13 cellular contexts compared by ENCODE assay signal in the genomic region with DNA sequence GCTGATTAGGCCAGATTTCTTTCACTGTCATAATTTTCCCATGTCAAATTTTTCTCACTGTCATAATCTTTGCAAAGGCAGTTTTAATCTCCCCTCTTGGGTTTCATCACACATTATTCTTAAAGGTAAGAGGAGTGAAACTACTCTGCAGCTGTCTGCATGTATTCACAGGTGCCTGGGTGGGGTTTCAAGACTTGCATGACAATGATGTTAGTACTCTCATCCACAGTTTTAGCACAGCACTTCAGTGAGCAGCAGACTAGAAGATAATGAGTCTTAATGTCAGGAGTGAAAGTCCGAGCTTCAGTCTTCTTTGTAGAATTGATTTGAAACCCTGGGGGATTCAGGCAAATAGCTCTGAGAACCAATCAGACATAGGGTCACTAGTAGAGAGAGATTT.
DNase-seq lines count a peak whose midpoint lies in the region; ATAC-seq and TF ChIP-seq lines count a peak whose summit lies in the region.
"Had no signal": no experiment of that assay in that cellular context is flagged by ENCODE, and none has a peak within 500 bp of the region (broad histone marks: within the 10 kb centered on the region; RNA-seq: fewer than 3 reads in every experiment).

No MANE protein-coding gene starts in this region.

- no peaks in the 10 kb centered on the region for H4K20me1 ChIP-seq in mammary epithelial cell (ENCODE audit: insufficient read depth, low read length)

- H2AFZ ChIP-seq in mammary epithelial cell (ENCODE audit: low read depth, low read length) = peak overlapping the region; percentile 20

- ATAC-seq in HG02840 (IDR thresholded peaks at IDR 0.05; ENCODE audit: low FRiP score, unreplicated experiment) (peak; percentile 67), HG03558 (IDR thresholded peaks at IDR 0.05; ENCODE audit: extremely low read depth, unreplicated experiment) (peak; percentile 70), omental fat pad (ENCODE audit: low FRiP score) (no peak)
- ATAC-seq: upper lobe of right lung had no signal

- peak overlapping the region; percentile 39 for H3K27ac ChIP-seq in mammary epithelial cell (ENCODE audit: insufficient read depth, low read depth, low read length)
- H3K27ac ChIP-seq: upper lobe of right lung had no signal

- BruUV-seq in mammary epithelial cell (replicated peaks; lab: Mats Ljungman, UMichigan) = no TSS peak
- no TSS peak for BruUV-seq in MCF 10A (replicated peaks; lab: Mats Ljungman, UMichigan)

- peaks cover 10% of the 10 kb centered on the region for H3K9me3 ChIP-seq in mammary epithelial cell (replicated peaks; ENCODE audit: insufficient read depth, low read length)
- H3K9me3 ChIP-seq: upper lobe of right lung had no signal

- CTCF ChIA-PET in mammary epithelial cell (lab: Charles Lee; ENCODE audit: low non-redundant PET) (interaction anchor here (0.7 kb wide), 1 partner anchor 10 kb away, joined by 4 read pairs; no protein-coding TSS in a partner anchor), MCF 10A (lab: Yijun Ruan, JAX) (interaction anchor here (1.1 kb wide), 1 partner anchor 27 kb away, joined by 3 read pairs; no protein-coding TSS in a partner anchor)

- intact Hi-C loops in mammary epithelial cell (cut with micrococcal nuclease) (no loop called here), MCF 10A (cut with micrococcal nuclease) (no loop called here)

- H3K36me3 Mint-ChIP-seq in MCF 10A (ENCODE audit: insufficient read depth, unreplicated experiment) = no peaks in the 10 kb centered on the region

- no peaks in the 10 kb centered on the region for H3K36me3 ChIP-seq in mammary epithelial cell (ENCODE audit: insufficient read depth, low read length)
- H3K36me3 ChIP-seq: upper lobe of right lung had no signal

- peaks cover 10% of the 10 kb centered on the region for H3K9me3 Mint-ChIP-seq in MCF 10A (ENCODE audit: unreplicated experiment)

- POLR2A ChIA-PET in MCF 10A (lab: Yijun Ruan, JAX) = interaction anchor here (0.7 to 1.2 kb wide), 3 partner anchors 9 to 12 kb away, joined by 3 to 5 read pairs (median 5); no protein-coding TSS in a partner anchor

- DNase-seq in mammary epithelial cell = peak; percentile 49
- DNase-seq in MCF 10A (ENCODE audit: unreplicated experiment) = no peak
- DNase-seq in omental fat pad (ENCODE audit: low spot score) = no peak
- DNase-seq in T-helper 2 cell = no peak
- DNase-seq in kidney glomerular epithelial cell (lab: John Stamatoyannopoulos, UW) = no peak
- DNase-seq in NCI-H2029 treated with DMSO at 0.1 percent for 48 hours (lab: John Stamatoyannopoulos, UW) = no peak
- DNase-seq: activated T-cell treated with anti-CD3 and anti-CD28 coated beads, Interleukin-2, amount 50 U/mL, for 1 hour; erythroblast; NCI-H1436; upper lobe of right lung had no signal

- no peak overlapping the region for H3K9ac ChIP-seq in mammary epithelial cell (ENCODE audit: insufficient read depth, low read length)

- no peaks in the 10 kb centered on the region for H3K27me3 ChIP-seq in mammary epithelial cell (ENCODE audit: insufficient read depth, low read length)
- H3K27me3 ChIP-seq: upper lobe of right lung had no signal

- TF ChIP-seq CTCF in mammary epithelial cell (conservative IDR thresholded peaks at IDR 0.05 in 1 of 2, IDR thresholded peaks at IDR 0.05 in 1 of 2; ENCODE audit: extremely low read depth in 1 of 2, insufficient read depth in 1 of 2, low read depth in 1 of 2, low read length in 2 of 2) = no peak
- TF ChIP-seq CTCF in MCF 10A (IDR thresholded peaks at IDR 0.05; ENCODE audit: unreplicated experiment) = no peak
- no peak for TF ChIP-seq CTCF in omental fat pad (IDR thresholded peaks at IDR 0.05)

- dilution Hi-C loops in mammary epithelial cell (cut with HindIII; ENCODE audit: low sequenced_read_pairs) = no loop called here

- in situ Hi-C loops in mammary epithelial cell (cut with MboI; ENCODE audit: low sequenced_read_pairs in 2 of 2) = no loop called here

- peaks cover 12% of the 10 kb centered on the region for H3K4me1 Mint-ChIP-seq in MCF 10A (ENCODE audit: insufficient read depth, unreplicated experiment)

- no peak overlapping the region for H3K4me2 ChIP-seq in mammary epithelial cell (ENCODE audit: insufficient read depth, low read depth, low read length)

- 100% methylated on average over 1 of the region's 1 CpG for WGBS in mammary epithelial cell (ENCODE audit: low coverage, missing lambda C conversion rate)

- H3K79me2 ChIP-seq in mammary epithelial cell (ENCODE audit: insufficient read depth, low read length) = no peaks in the 10 kb centered on the region

- peaks cover 28% of the 10 kb centered on the region for H3K4me1 ChIP-seq in mammary epithelial cell (ENCODE audit: insufficient read depth, low read length)
- H3K4me1 ChIP-seq: upper lobe of right lung had no signal

- H3K27me3 Mint-ChIP-seq in MCF 10A (ENCODE audit: insufficient read depth, unreplicated experiment) = no peaks in the 10 kb centered on the region
- H3K27me3 Mint-ChIP-seq: brain had no signal

- no peak overlapping the region for H3K4me3 Mint-ChIP-seq in MCF 10A (ENCODE audit: unreplicated experiment)
- H3K4me3 Mint-ChIP-seq: brain had no signal

- no peak overlapping the region for H3K4me3 ChIP-seq in mammary epithelial cell (replicated peaks in 1 of 3; ENCODE audit: insufficient read depth in 1 of 3, low read depth in 2 of 3, low read length in 3 of 3)
- H3K4me3 ChIP-seq: upper lobe of right lung had no signal

- no peak overlapping the region for H3K27ac Mint-ChIP-seq in MCF 10A (ENCODE audit: low read depth, unreplicated experiment)
- H3K27ac Mint-ChIP-seq: brain had no signal
